ENCODE assay signal across 15 cellular contexts in the genomic region with DNA sequence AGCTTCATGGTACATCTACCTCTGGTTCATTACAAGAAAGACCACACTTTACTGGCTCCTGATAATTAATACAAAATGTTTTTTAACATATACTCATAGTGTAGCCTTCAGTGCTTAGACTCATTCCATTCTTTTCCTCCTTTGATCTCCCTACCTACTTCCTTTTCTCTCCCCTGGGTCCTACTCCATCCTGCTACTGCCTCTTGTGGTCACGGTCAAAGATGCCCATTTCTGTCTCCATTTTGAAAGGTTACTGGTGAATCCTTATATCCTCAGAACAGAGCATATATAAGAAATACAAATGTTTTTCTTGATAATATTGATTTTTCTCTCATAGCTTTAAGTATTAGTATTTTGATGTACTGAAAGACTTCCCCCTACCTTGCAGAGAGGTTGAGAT.
"Had no signal": no experiment of that assay in that cellular context is flagged by ENCODE, and none has a peak within 500 bp of the region (broad histone marks: within the 10 kb centered on the region; RNA-seq: fewer than 3 reads in every experiment).

No MANE protein-coding gene starts in this region.

- H3K27ac Mint-ChIP-seq: activated naive CD4-positive, alpha-beta T cell treated with anti-CD3 and anti-CD28 coated beads, Interleukin-2, amount 50 U/mL, for 72 hours; brain; naive B cell had no signal

- H3K4me3 ChIP-seq: gastroesophageal sphincter, lung, stomach, thoracic aorta had no signal

- ATAC-seq: activated naive CD4-positive, alpha-beta T cell treated with anti-CD3 and anti-CD28 coated beads, Interleukin-2, amount 50 U/mL, for 72 hours; gastroesophageal sphincter had no signal

- H3K36me3 Mint-ChIP-seq: activated naive CD4-positive, alpha-beta T cell treated with anti-CD3 and anti-CD28 coated beads, Interleukin-2, amount 50 U/mL, for 72 hours; naive B cell had no signal

- H3K27me3 Mint-ChIP-seq: brain had no signal

- H3K9me3 Mint-ChIP-seq: activated naive CD4-positive, alpha-beta T cell treated with anti-CD3 and anti-CD28 coated beads, Interleukin-2, amount 50 U/mL, for 72 hours; brain had no signal

- H3K4me1 Mint-ChIP-seq: naive B cell had no signal

- DNase-seq: activated effector memory CD4-positive, alpha-beta T cell treated with Interleukin-2 at 50 U/mL for 16 hours; activated T-cell treated with anti-CD3 and anti-CD28 coated beads, Interleukin-2, amount 50 U/mL, for 1 hour; amygdala; effector memory CD4-positive, alpha-beta T cell; naive B cell; retina; stimulated activated CD4-positive, alpha-beta T cell treated with anti-CD3 and anti-CD28 coated beads, Interleukin-15, amount 100 ng/mL, for 24 hours; stimulated activated CD4-positive, alpha-beta T cell treated with anti-CD3 and anti-CD28 coated beads, Interleukin-4, amount 100 ng/mL, for 24 hours; stomach had no signal

- H3K36me3 ChIP-seq: gastroesophageal sphincter, stomach, thoracic aorta had no signal

- H3K27me3 ChIP-seq: gastroesophageal sphincter, stomach had no signal

- H3K27ac ChIP-seq: epithelial cell of prostate, gastroesophageal sphincter, stomach, thoracic aorta had no signal

- H3K4me3 Mint-ChIP-seq: brain, naive B cell had no signal

- H3K9me3 ChIP-seq: gastroesophageal sphincter, stomach, thoracic aorta had no signal
